In the genomic region with DNA sequence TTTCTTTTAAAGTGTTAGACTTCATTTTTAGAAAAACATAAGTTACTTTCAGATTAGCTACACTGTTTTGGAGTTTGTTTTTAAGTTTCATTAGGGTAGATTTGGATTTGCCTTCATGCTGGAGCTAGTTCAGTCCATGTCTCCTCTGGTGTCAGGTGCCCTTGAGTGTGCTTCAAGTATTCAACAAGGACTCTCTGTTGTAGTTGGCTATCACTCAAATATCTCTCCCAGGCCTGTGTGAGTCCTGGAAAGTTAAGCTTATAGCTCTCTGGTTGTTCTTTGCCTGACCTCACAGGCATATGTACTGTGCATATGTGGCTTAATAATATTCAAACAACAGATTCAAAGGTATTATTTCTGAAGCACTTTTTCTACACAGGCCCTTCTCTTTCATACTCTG, we compare ENCODE assay signal across 18 cellular contexts. TPM values are rescaled to one million over a fixed set of nuclear protein-coding genes. Genes with fewer than 3 reads are reported as not detected.
DNase-seq lines count a peak whose midpoint lies in the region; ATAC-seq and TF ChIP-seq lines count a peak whose summit lies in the region.
"Had no signal": no experiment of that assay in that cellular context is flagged by ENCODE, and none has a peak within 500 bp of the region (broad histone marks: within the 10 kb centered on the region; RNA-seq: fewer than 3 reads in every experiment).

No MANE protein-coding gene starts in this region.

- H2BK12ac ChIP-seq in neuronal stem cell (ENCODE audit: low read length) = no peak overlapping the region

- H3K27ac ChIP-seq in left ventricle myocardium inferior (replicated peaks) = no peak overlapping the region
- H3K27ac ChIP-seq in heart right ventricle = no peak overlapping the region
- peak overlapping the region in 2 of 3 donors; percentile 37 to 53 for H3K27ac ChIP-seq in thyroid gland
- H3K27ac ChIP-seq in neuronal stem cell (replicated peaks; ENCODE audit: low read length) = no peak overlapping the region
- H3K27ac ChIP-seq: psoas muscle, vagina had no signal

- no peak overlapping the region for H4K8ac ChIP-seq in neuronal stem cell (ENCODE audit: low read depth, low read length)

- H3K14ac ChIP-seq in neuronal stem cell (ENCODE audit: low read length) = no peak overlapping the region

- no peak overlapping the region for H2BK15ac ChIP-seq in neuronal stem cell (ENCODE audit: low read length)

- DNase-seq in Right ventricle myocardium inferior (ENCODE audit: missing footprints) (no peak), left ventricle myocardium inferior (no peak), astrocyte of the spinal cord (ENCODE audit: low read depth, low spot score) (peak; percentile 43), heart right ventricle (no peak), thyroid gland (peak; percentile 34 to 36), neuronal stem cell (ENCODE audit: low spot score) (no peak), progenitor cell of endocrine pancreas (ENCODE audit: low spot score, unreplicated experiment) (no peak)
- no peak for DNase-seq in activated CD4-positive, CD25-positive, alpha-beta regulatory T cell treated with anti-CD3 and anti-CD28 coated beads, Interleukin-2, amount 50 U/mL, for 72 hours
- DNase-seq: activated CD8-positive, alpha-beta memory T cell treated with anti-CD3 and anti-CD28 coated beads for 24 hours; EL; Kasumi-1; NCI-H1105 treated with DMSO at 0.1 percent for 48 hours; NK-92 treated with Interleukin-12 subunit alpha and Interleukin-12 subunit beta, amount 100 ng/mL, for 24 hours; psoas muscle; stimulated activated CD4-positive, alpha-beta T cell treated with anti-CD3 and anti-CD28 coated beads, Interleukin-15, amount 100 ng/mL, for 24 hours; stimulated activated naive CD4-positive, alpha-beta T cell; T-cell had no signal

- H2AFZ ChIP-seq in neuronal stem cell (ENCODE audit: low read length) = no peak overlapping the region

- H3K36me3 ChIP-seq in left ventricle myocardium inferior = peaks cover 7% of the 10 kb centered on the region
- H3K36me3 ChIP-seq in heart right ventricle = peaks cover 0 to 38% (median 0%) of the 10 kb centered on the region in 9 donors
- H3K36me3 ChIP-seq in thyroid gland = no peaks in the 10 kb centered on the region
- peaks cover 3 to 51% of the 10 kb centered on the region in 2 donors for H3K36me3 ChIP-seq in neuronal stem cell (replicated peaks in 1 of 2; ENCODE audit: control insufficient read depth in 2 of 2, insufficient read depth in 2 of 2, low read length in 2 of 2)
- H3K36me3 ChIP-seq: vagina had no signal

- H2BK120ac ChIP-seq in neuronal stem cell (ENCODE audit: low read depth, low read length) = no peak overlapping the region

- H3K36me3 Mint-ChIP-seq in progenitor cell of endocrine pancreas (ENCODE audit: insufficient read depth) = peaks cover 71% of the 10 kb centered on the region

- H3K27ac Mint-ChIP-seq in progenitor cell of endocrine pancreas = no peak overlapping the region
- H3K27ac Mint-ChIP-seq: T-cell had no signal

- no peak overlapping the region for H3K4me2 ChIP-seq in neuronal stem cell (ENCODE audit: insufficient read depth, low read length, poor library complexity, severe bottlenecking)

- no peak overlapping the region for H3K4ac ChIP-seq in neuronal stem cell (ENCODE audit: low read length)

- peaks cover 17% of the 10 kb centered on the region for H3K4me1 ChIP-seq in left ventricle myocardium inferior
- peaks cover 0 to 31% (median 14%) of the 10 kb centered on the region in 9 donors for H3K4me1 ChIP-seq in heart right ventricle
- H3K4me1 ChIP-seq in thyroid gland = peaks cover 10 to 11% of the 10 kb centered on the region in 2 donors
- H3K4me1 ChIP-seq in neuronal stem cell (ENCODE audit: control insufficient read depth in 2 of 2, insufficient read depth in 1 of 2, low read depth in 1 of 2, low read length in 2 of 2) = no peaks in the 10 kb centered on the region
- H3K4me1 ChIP-seq: vagina had no signal

- TF ChIP-seq POLR2A in thyroid gland (IDR thresholded peaks at IDR 0.05) = no peak

- H3K27me3 ChIP-seq in left ventricle myocardium inferior (ENCODE audit: low read depth) (no peaks in the 10 kb centered on the region), heart right ventricle (no peaks in the 10 kb centered on the region), thyroid gland (no peaks in the 10 kb centered on the region), neuronal stem cell (ENCODE audit: control insufficient read depth in 3 of 3, insufficient read depth in 3 of 3, low read depth in 1 of 3, low read length in 3 of 3) (no peaks in the 10 kb centered on the region)
- H3K27me3 ChIP-seq: vagina had no signal

- no peak overlapping the region for H3K9ac ChIP-seq in neuronal stem cell (ENCODE audit: low read depth, low read length, poor library complexity)

- H4K91ac ChIP-seq in neuronal stem cell (ENCODE audit: low read depth, low read length, poor library complexity) = no peak overlapping the region

- peaks cover 2% of the 10 kb centered on the region for H3K4me1 Mint-ChIP-seq in progenitor cell of endocrine pancreas (ENCODE audit: low read depth)

- H3K27me3 Mint-ChIP-seq in progenitor cell of endocrine pancreas = no peaks in the 10 kb centered on the region
- H3K27me3 Mint-ChIP-seq: T-cell had no signal

- in situ Hi-C loops in astrocyte of the spinal cord (cut with HindIII; ENCODE audit: low sequenced_read_pairs) = no loop called here

- H3K79me1 ChIP-seq in neuronal stem cell (ENCODE audit: low read depth, low read length) = peaks cover 3% of the 10 kb centered on the region

- H3K9me3 ChIP-seq in left ventricle myocardium inferior (replicated peaks) = peaks cover 13% of the 10 kb centered on the region
- peaks cover 0 to 34% (median 4%) of the 10 kb centered on the region in 11 donors for H3K9me3 ChIP-seq in heart right ventricle
- H3K9me3 ChIP-seq in thyroid gland = no peaks in the 10 kb centered on the region
- peaks cover 12 to 29% of the 10 kb centered on the region in 2 donors for H3K9me3 ChIP-seq in neuronal stem cell (replicated peaks in 1 of 2; ENCODE audit: control insufficient read depth in 2 of 2, insufficient read depth in 1 of 2, low read depth in 1 of 2, low read length in 2 of 2)
- H3K9me3 ChIP-seq: vagina had no signal

- ATAC-seq in Right ventricle myocardium inferior (peak; percentile 72), heart right ventricle (peak in 6 of 8 donors; percentile 58 to 82 (median 72))
- ATAC-seq: psoas muscle, T-cell had no signal

- intact Hi-C loops in Right ventricle myocardium inferior (cut with DNase I) = no loop called here
- intact Hi-C loops in left ventricle myocardium inferior (cut with micrococcal nuclease) = no loop called here
- intact Hi-C loops in heart right ventricle (cut with DNase I) = no loop called here
- intact Hi-C loops in thyroid gland (cut with DNase I) = no loop called here

- no peak overlapping the region for H3K18ac ChIP-seq in neuronal stem cell (ENCODE audit: low read length)

- H3K4me3 ChIP-seq in left ventricle myocardium inferior (no peak overlapping the region), astrocyte of the spinal cord (ENCODE audit: low read depth, low read length) (no peak overlapping the region), heart right ventricle (no peak overlapping the region), thyroid gland (replicated peaks in 1 of 3) (no peak overlapping the region), neuronal stem cell (ENCODE audit: low read length in 2 of 2) (no peak overlapping the region)
- H3K4me3 ChIP-seq: psoas muscle, vagina had no signal

- H2BK5ac ChIP-seq in neuronal stem cell (ENCODE audit: low read length) = no peak overlapping the region

- peaks cover 46% of the 10 kb centered on the region for H3K9me3 Mint-ChIP-seq in progenitor cell of endocrine pancreas (ENCODE audit: low read depth)

- H3K23ac ChIP-seq in neuronal stem cell (ENCODE audit: low read depth, low read length, poor library complexity) = no peak overlapping the region

- no peak overlapping the region for H2AK5ac ChIP-seq in neuronal stem cell (ENCODE audit: low read depth, low read length)

- H3K4me3 Mint-ChIP-seq in progenitor cell of endocrine pancreas (ENCODE audit: low read depth) = no peak overlapping the region
- H3K4me3 Mint-ChIP-seq: T-cell had no signal

- TF ChIP-seq CTCF in left ventricle myocardium inferior (IDR thresholded peaks at IDR 0.05; ENCODE audit: borderline replicate concordance) (no peak), astrocyte of the spinal cord (IDR thresholded peaks at IDR 0.05; ENCODE audit: low read depth, low read length) (no peak), heart right ventricle (IDR thresholded peaks at IDR 0.05) (no peak), thyroid gland (IDR thresholded peaks at IDR 0.05) (no peak), progenitor cell of endocrine pancreas (IDR thresholded peaks at IDR 0.05; ENCODE audit: unreplicated experiment) (no peak)

RNA-seq across cellular contexts. Expression of a gene that starts 45.4 kb away (rescaled TPM):
- total RNA-seq in Right ventricle myocardium inferior (21.0 TPM), left ventricle myocardium inferior (12.7 TPM), heart right ventricle (10 to 100 TPM in 9 of 10 donors, 1 to 10 TPM in 1; 9.2 to 35.5 (median 16.2) TPM), thyroid gland (10 to 100 TPM; 33.7 to 89.1 (median 42.4) TPM), progenitor cell of endocrine pancreas (67.1 and 72.8 TPM in 2 replicates)
- 1 to 10 TPM; 3.7 to 5.7 TPM for polyA plus RNA-seq in heart right ventricle
- polyA plus RNA-seq in neuronal stem cell (2013, experiment 1 of 2) = 24.0 TPM
- polyA plus RNA-seq in neuronal stem cell (2013, experiment 2 of 2) = 23.4 TPM

Comparison
In these comparisons a context has a peak if more than half of its experiments do, and no peak if none do; other contexts are left out.
1. DNase-seq: peak in astrocyte of the spinal cord (single experiment) and thyroid gland (2 of 2); none in Right ventricle myocardium inferior (single experiment), left ventricle myocardium inferior (single experiment), heart right ventricle (0 of 2), neuronal stem cell (single experiment), progenitor cell of endocrine pancreas (single experiment) and activated CD4-positive, CD25-positive, alpha-beta regulatory T cell treated with anti-CD3 and anti-CD28 coated beads, Interleukin-2, amount 50 U/mL, for 72 hours (single experiment).
2. H3K27ac ChIP-seq: peak in thyroid gland (2 of 3); none in left ventricle myocardium inferior (single experiment), heart right ventricle (0 of 10) and neuronal stem cell (single experiment).